ENCODE assay signal across 8 cellular contexts in the genomic region with DNA sequence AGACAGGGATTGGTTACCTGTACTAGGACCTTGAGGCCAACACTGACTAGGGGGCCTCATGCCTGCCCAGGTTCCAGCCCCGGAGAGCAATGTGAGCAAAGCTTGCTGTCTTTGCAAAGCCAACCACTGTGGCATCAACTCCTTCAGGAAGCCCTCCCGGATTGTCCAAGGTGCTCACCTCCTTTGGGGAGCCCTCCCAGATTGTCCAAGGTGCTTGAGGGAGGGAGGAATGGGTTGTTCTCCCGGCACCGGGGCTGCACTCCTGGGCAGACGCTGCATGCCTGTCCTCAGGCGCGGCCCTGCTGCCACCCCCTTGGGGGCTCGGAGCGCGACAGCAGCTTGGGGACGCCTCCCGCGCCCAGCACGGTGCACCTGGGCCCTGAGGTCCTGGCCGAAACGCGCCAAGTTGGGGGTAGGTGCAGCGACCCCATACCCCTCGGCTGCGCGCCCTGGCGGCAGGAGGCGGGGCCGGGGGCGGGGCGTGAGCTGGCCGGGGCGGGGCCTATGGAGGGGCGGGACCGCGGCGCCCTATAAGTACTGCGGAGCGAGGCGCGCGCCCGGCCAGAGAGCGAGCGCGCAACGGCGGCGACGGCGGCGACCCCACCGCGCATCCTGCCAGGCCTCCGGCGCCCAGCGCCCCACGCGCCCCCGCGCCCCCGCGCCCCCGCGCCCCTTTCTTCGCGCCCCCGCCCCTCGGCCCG. TPM values are rescaled to one million over a fixed set of nuclear protein-coding genes. Genes with fewer than 3 reads are reported as not detected.
DNase-seq lines count a peak whose midpoint lies in the region; ATAC-seq and TF ChIP-seq lines count a peak whose summit lies in the region.

A gene with protein sequence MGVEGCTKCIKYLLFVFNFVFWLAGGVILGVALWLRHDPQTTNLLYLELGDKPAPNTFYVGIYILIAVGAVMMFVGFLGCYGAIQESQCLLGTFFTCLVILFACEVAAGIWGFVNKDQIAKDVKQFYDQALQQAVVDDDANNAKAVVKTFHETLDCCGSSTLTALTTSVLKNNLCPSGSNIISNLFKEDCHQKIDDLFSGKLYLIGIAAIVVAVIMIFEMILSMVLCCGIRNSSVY (plus strand): TSS at position 560 of the 701 bp plus-strand sequence. CDS start 240 bp downstream, outside the sequence.

- no peaks in the 10 kb centered on the region for H3K9me3 Mint-ChIP-seq in WTC11

- no peak within 1 kb of the TSS; the same call in 1 of the 2 replicates for H3K27ac Mint-ChIP-seq in WTC11

- CTCF ChIA-PET in WTC11 (lab: Charles Lee) = interaction anchor here (0.9 to 2.8 kb wide), 8 partner anchors 11 to 220 kb away, joined by 3 to 27 read pairs (median 4); partner anchors contain the start of gene TSSC4

- peaks cover 18% of the 10 kb centered on the region for H3K4me1 Mint-ChIP-seq in WTC11

- POLR2A ChIA-PET in WTC11 (lab: Charles Lee) = interaction anchor here (0.5 to 1.6 kb wide), 5 partner anchors 24 to 397 kb away, joined by 3 to 7 read pairs (median 3); partner anchors contain the start of gene TSSC4

- H3K4me3 ChIP-seq in cardiac fibroblast (replicated peaks in 1 of 2; ENCODE audit: low read depth in 2 of 2, low read length in 2 of 2) = peak within 1 kb of the TSS; percentile 91 to 99

- H3K4me3 Mint-ChIP-seq in WTC11 = peak within 1 kb of the TSS; percentile 87

- ATAC-seq in HG03354 (IDR thresholded peaks at IDR 0.05; ENCODE audit: poor library complexity, severe bottlenecking, unreplicated experiment) (peak; percentile 62), WTC11 (peak; percentile 84)

- H3K36me3 Mint-ChIP-seq in WTC11 = peaks cover 3% of the 10 kb centered on the region; the same call in 1 of the 2 replicates

- TF ChIP-seq CTCF in WTC11 (IDR thresholded peaks at IDR 0.05) (no peak), cardiac fibroblast (IDR thresholded peaks at IDR 0.05; ENCODE audit: low read depth, low read length) (no peak)

- peak; percentile 9 for DNase-seq in NCI-H345 (lab: John Stamatoyannopoulos, UW)
- DNase-seq in NCI-H345 treated with DMSO at 0.1 percent for 48 hours (lab: John Stamatoyannopoulos, UW; ENCODE audit: unreplicated experiment) = no peak
- peak; percentile 53 for DNase-seq in WTC11 (ENCODE audit: low spot score)
- peak; percentile 38 to 58 for DNase-seq in cardiac fibroblast (ENCODE audit: low read depth in 2 of 2)
- DNase-seq in islet precursor cell = peak; percentile 72
- DNase-seq in stimulated activated CD4-positive, alpha-beta T cell treated with anti-CD3 and anti-CD28 coated beads, Interleukin-15, amount 100 ng/mL, for 1 hour (ENCODE audit: low read depth in 1 of 2, low spot score in 1 of 2) = peak; percentile 51 to 57
- DNase-seq in KG1 (lab: John Stamatoyannopoulos, UW) = no peak

- H3K27me3 Mint-ChIP-seq in WTC11 (ENCODE audit: low read depth) = peaks cover 10% of the 10 kb centered on the region

TF ChIP-seq in WTC11, 78 proteins besides CTCF, POLR2A, EP300 and RAD21:
- TF ChIP-seq ZBTB43 (CRISPR knock-in tag; IDR thresholded peaks at IDR 0.05) = no peak
- TF ChIP-seq NR3C1 (CRISPR knock-in tag; conservative IDR thresholded peaks at IDR 0.05; ENCODE audit: low read depth) = no peak
- 0 out of 2 replicates have a peak, but pooled peaks have one; percentile 24 for TF ChIP-seq MYBL2 (CRISPR knock-in tag; IDR thresholded peaks at IDR 0.05)
- 0 out of 2 replicates have a peak, but pooled peaks have one; percentile 11 for TF ChIP-seq SP1 (CRISPR knock-in tag; conservative IDR thresholded peaks at IDR 0.05)
- no peak for TF ChIP-seq SOX15 (CRISPR knock-in tag; IDR thresholded peaks at IDR 0.05)
- 0 out of 2 replicates have a peak, but pooled peaks have one; percentile 38 for TF ChIP-seq HMGXB4 (CRISPR knock-in tag; IDR thresholded peaks at IDR 0.05)
- 0 out of 2 replicates have a peak, but pooled peaks have one; percentile 41 for TF ChIP-seq FOXP1 (CRISPR knock-in tag; IDR thresholded peaks at IDR 0.05; ENCODE audit: borderline replicate concordance)
- no peak for TF ChIP-seq ZNF263 (CRISPR knock-in tag; IDR thresholded peaks at IDR 0.05; ENCODE audit: low read depth)

RNA-seq across cellular contexts. Expression of the gene that starts here (rescaled TPM):
- 237 to 244 TPM (median 241 TPM) in 3 replicates for total RNA-seq in WTC11 (2021)

Comparison
In these comparisons a context has a peak if more than half of its experiments do, and no peak if none do; other contexts are left out.
1. DNase-seq: peak in NCI-H345 (single experiment), WTC11 (single experiment), cardiac fibroblast (2 of 2), islet precursor cell (single experiment) and stimulated activated CD4-positive, alpha-beta T cell treated with anti-CD3 and anti-CD28 coated beads, Interleukin-15, amount 100 ng/mL, for 1 hour (2 of 2); none in NCI-H345 treated with DMSO at 0.1 percent for 48 hours (single experiment) and KG1 (single experiment).